ENCODE assay signal across 27 cellular contexts in genomic region chr16:17668411-17668810, GRCh38.
"Had no signal": no experiment of that assay in that cellular context is flagged by ENCODE, and none has a peak within 500 bp of the region (broad histone marks: within the 10 kb centered on the region; RNA-seq: fewer than 3 reads in every experiment).

No MANE protein-coding gene starts in this region.

- H3K27ac ChIP-seq: brain microvascular endothelial cell, coronary artery, dorsolateral prefrontal cortex, foreskin keratinocyte, gastrocnemius medialis had no signal

- H3K27me3 ChIP-seq: brain microvascular endothelial cell, foreskin keratinocyte, gastrocnemius medialis had no signal

- ATAC-seq: activated CD8-positive, alpha-beta T cell treated with anti-CD3 and anti-CD28 coated beads for 36 hours; activated T-cell treated with anti-CD3 and anti-CD28 coated beads, Interleukin-2, amount 50 U/mL, for 4 hours; activated T-helper 17 cell treated with anti-CD3 and anti-CD28 coated beads, Interleukin-2, amount 50 U/mL, for 72 hours; esophagus mucosa; foreskin keratinocyte; gastrocnemius medialis; WTC11 had no signal

- H3K27ac Mint-ChIP-seq: activated CD8-positive, alpha-beta T cell treated with anti-CD3 and anti-CD28 coated beads for 36 hours; activated naive CD8-positive, alpha-beta T cell; activated T-helper 17 cell treated with anti-CD3 and anti-CD28 coated beads, Interleukin-2, amount 50 U/mL, for 72 hours; dendritic cell treated with granulocyte-macrophage colony-stimulating factor and Interleukin-4, amounts not matched to agents 40 ng/mL and 50 ng/mL, for 4 days; endodermal cell; WTC11 had no signal

- DNase-seq: activated CD4-positive, alpha-beta T cell treated with anti-CD3 and anti-CD28 coated beads for 48 hours; activated CD4-positive, alpha-beta T cell treated with anti-CD3 and anti-CD28 coated beads, Interleukin-2, amount 50 U/mL, for 1 hour; activated CD4-positive, alpha-beta T cell treated with anti-CD3 and anti-CD28 coated beads, Interleukin-2, amount 50 U/mL, for 48 hours; activated CD8-positive, alpha-beta memory T cell treated with anti-CD3 and anti-CD28 coated beads for 24 hours; activated CD8-positive, alpha-beta T cell treated with anti-CD3 and anti-CD28 coated beads for 36 hours; activated effector memory CD4-positive, alpha-beta T cell treated with Interleukin-2 at 50 U/mL for 16 hours; activated gamma-delta T cell treated with Interleukin-2 at 50 U/mL for 16 hours; activated naive CD4-positive, alpha-beta T cell treated with anti-CD3 and anti-CD28 coated beads, Interleukin-2, amount 50 U/mL, for 16 hours; activated naive CD4-positive, alpha-beta T cell treated with Interleukin-2 at 50 U/mL for 16 hours; activated T-cell treated with anti-CD3 and anti-CD28 coated beads, Interleukin-2, amount 50 U/mL, for 4 hours; amniotic stem cell; anterior cingulate cortex; brain microvascular endothelial cell; dorsolateral prefrontal cortex; effector memory CD4-positive, alpha-beta T cell; endodermal cell; foreskin keratinocyte; gastrocnemius medialis; glutamatergic neuron; T-helper 2 cell had no signal

- H3K4me1 ChIP-seq: foreskin keratinocyte, gastrocnemius medialis had no signal

- H3K4me1 Mint-ChIP-seq: activated T-helper 17 cell treated with anti-CD3 and anti-CD28 coated beads, Interleukin-2, amount 50 U/mL, for 72 hours; central memory CD8-positive, alpha-beta T cell had no signal

- H3K4me3 Mint-ChIP-seq: activated CD8-positive, alpha-beta T cell treated with anti-CD3 and anti-CD28 coated beads for 36 hours; activated naive CD8-positive, alpha-beta T cell; activated T-cell treated with anti-CD3 and anti-CD28 coated beads, Interleukin-2, amount 50 U/mL, for 4 hours; activated T-helper 17 cell treated with anti-CD3 and anti-CD28 coated beads, Interleukin-2, amount 50 U/mL, for 72 hours; central memory CD8-positive, alpha-beta T cell; dendritic cell treated with granulocyte-macrophage colony-stimulating factor and Interleukin-4, amounts not matched to agents 40 ng/mL and 50 ng/mL, for 4 days; endodermal cell; WTC11 had no signal

- H3K36me3 Mint-ChIP-seq: activated naive CD8-positive, alpha-beta T cell had no signal

- H3K27me3 Mint-ChIP-seq: activated T-helper 17 cell treated with anti-CD3 and anti-CD28 coated beads, Interleukin-2, amount 50 U/mL, for 72 hours; dendritic cell treated with granulocyte-macrophage colony-stimulating factor and Interleukin-4, amounts not matched to agents 40 ng/mL and 50 ng/mL, for 4 days had no signal

- H3K36me3 ChIP-seq: brain microvascular endothelial cell, gastrocnemius medialis had no signal

- H3K9me3 Mint-ChIP-seq: activated T-cell treated with anti-CD3 and anti-CD28 coated beads, Interleukin-2, amount 50 U/mL, for 4 hours; activated T-helper 17 cell treated with anti-CD3 and anti-CD28 coated beads, Interleukin-2, amount 50 U/mL, for 72 hours; central memory CD8-positive, alpha-beta T cell; dendritic cell treated with granulocyte-macrophage colony-stimulating factor and Interleukin-4, amounts not matched to agents 40 ng/mL and 50 ng/mL, for 4 days had no signal

- H3K4me3 ChIP-seq: coronary artery, dorsolateral prefrontal cortex, gastrocnemius medialis had no signal

- H3K9me3 ChIP-seq: gastrocnemius medialis had no signal
